In the genomic region with DNA sequence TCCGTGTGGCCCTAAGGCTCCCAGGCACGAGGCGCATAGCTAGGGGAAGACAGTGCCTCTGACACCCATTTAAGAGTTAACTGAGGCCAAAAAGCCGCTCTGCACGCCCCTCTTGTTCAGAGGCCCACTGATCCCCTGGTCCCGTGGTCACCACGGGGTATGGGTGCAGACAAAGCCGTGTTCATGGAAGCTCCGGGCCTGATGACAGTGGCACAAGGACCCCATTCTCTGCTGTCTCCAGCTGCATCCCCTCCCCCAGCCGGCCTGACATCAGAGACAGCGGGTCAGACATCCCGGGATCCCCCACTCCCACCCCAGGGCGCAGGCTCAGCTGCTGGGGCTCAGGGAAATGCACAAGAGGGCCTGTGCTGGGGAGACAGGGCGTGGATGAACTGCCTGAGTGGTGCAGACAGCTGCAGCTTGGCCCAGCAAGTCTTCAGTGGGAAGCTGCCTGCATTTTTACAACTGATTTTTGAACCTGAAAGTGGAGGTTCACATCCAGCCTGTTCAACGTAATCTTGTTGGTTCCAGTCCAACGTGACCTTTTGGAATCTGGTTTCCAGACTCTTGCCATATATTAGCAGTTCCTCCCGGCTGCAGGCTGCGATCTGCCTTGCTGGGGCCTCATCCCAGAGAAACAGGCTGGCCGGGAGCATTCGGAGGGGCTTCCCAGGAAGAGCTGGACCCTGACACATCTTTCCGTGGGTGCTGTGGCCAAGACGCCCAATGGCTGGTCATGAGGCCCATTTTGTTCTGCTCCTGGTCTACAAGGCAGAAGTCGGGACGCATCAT, we compare ENCODE assay signal across 1 cellular context.
TF ChIP-seq lines count a peak whose summit lies in the region.

No MANE protein-coding gene starts in this region.

TF ChIP-seq in GM23338, 12 proteins besides CTCF, POLR2A, EP300 and RAD21 (continued from another document):
- TF ChIP-seq, protein P1, sequence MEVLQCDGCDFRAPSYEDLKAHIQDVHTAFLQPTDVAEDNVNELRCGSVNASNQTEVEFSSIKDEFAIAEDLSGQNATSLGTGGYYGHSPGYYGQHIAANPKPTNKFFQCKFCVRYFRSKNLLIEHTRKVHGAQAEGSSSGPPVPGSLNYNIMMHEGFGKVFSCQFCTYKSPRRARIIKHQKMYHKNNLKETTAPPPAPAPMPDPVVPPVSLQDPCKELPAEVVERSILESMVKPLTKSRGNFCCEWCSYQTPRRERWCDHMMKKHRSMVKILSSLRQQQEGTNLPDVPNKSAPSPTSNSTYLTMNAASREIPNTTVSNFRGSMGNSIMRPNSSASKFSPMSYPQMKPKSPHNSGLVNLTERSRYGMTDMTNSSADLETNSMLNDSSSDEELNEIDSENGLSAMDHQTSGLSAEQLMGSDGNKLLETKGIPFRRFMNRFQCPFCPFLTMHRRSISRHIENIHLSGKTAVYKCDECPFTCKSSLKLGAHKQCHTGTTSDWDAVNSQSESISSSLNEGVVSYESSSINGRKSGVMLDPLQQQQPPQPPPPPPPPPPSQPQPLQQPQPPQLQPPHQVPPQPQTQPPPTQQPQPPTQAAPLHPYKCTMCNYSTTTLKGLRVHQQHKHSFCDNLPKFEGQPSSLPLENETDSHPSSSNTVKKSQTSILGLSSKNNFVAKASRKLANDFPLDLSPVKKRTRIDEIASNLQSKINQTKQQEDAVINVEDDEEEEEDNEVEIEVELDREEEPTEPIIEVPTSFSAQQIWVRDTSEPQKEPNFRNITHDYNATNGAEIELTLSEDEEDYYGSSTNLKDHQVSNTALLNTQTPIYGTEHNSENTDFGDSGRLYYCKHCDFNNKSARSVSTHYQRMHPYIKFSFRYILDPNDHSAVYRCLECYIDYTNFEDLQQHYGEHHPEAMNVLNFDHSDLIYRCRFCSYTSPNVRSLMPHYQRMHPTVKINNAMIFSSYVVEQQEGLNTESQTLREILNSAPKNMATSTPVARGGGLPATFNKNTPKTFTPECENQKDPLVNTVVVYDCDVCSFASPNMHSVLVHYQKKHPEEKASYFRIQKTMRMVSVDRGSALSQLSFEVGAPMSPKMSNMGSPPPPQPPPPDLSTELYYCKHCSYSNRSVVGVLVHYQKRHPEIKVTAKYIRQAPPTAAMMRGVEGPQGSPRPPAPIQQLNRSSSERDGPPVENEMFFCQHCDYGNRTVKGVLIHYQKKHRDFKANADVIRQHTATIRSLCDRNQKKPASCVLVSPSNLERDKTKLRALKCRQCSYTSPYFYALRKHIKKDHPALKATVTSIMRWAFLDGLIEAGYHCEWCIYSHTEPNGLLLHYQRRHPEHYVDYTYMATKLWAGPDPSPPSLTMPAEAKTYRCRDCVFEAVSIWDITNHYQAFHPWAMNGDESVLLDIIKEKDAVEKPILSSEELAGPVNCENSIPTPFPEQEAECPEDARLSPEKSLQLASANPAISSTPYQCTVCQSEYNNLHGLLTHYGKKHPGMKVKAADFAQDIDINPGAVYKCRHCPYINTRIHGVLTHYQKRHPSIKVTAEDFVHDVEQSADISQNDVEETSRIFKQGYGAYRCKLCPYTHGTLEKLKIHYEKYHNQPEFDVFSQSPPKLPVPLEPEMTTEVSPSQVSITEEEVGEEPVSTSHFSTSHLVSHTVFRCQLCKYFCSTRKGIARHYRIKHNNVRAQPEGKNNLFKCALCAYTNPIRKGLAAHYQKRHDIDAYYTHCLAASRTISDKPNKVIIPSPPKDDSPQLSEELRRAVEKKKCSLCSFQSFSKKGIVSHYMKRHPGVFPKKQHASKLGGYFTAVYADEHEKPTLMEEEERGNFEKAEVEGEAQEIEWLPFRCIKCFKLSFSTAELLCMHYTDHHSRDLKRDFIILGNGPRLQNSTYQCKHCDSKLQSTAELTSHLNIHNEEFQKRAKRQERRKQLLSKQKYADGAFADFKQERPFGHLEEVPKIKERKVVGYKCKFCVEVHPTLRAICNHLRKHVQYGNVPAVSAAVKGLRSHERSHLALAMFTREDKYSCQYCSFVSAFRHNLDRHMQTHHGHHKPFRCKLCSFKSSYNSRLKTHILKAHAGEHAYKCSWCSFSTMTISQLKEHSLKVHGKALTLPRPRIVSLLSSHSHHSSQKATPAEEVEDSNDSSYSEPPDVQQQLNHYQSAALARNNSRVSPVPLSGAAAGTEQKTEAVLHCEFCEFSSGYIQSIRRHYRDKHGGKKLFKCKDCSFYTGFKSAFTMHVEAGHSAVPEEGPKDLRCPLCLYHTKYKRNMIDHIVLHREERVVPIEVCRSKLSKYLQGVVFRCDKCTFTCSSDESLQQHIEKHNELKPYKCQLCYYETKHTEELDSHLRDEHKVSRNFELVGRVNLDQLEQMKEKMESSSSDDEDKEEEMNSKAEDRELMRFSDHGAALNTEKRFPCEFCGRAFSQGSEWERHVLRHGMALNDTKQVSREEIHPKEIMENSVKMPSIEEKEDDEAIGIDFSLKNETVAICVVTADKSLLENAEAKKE (CRISPR knock-in tag; IDR thresholded peaks at IDR 0.05): no peak
- TF ChIP-seq CREB1 (CRISPR knock-in tag; IDR thresholded peaks at IDR 0.05; ENCODE audit: low read depth) (no peak), EZH2 (IDR thresholded peaks at IDR 0.05; ENCODE audit: low read depth, unreplicated experiment) (no peak), STAT1 (IDR thresholded peaks at IDR 0.05; ENCODE audit: unreplicated experiment) (no peak)
- TF ChIP-seq, protein P2, sequence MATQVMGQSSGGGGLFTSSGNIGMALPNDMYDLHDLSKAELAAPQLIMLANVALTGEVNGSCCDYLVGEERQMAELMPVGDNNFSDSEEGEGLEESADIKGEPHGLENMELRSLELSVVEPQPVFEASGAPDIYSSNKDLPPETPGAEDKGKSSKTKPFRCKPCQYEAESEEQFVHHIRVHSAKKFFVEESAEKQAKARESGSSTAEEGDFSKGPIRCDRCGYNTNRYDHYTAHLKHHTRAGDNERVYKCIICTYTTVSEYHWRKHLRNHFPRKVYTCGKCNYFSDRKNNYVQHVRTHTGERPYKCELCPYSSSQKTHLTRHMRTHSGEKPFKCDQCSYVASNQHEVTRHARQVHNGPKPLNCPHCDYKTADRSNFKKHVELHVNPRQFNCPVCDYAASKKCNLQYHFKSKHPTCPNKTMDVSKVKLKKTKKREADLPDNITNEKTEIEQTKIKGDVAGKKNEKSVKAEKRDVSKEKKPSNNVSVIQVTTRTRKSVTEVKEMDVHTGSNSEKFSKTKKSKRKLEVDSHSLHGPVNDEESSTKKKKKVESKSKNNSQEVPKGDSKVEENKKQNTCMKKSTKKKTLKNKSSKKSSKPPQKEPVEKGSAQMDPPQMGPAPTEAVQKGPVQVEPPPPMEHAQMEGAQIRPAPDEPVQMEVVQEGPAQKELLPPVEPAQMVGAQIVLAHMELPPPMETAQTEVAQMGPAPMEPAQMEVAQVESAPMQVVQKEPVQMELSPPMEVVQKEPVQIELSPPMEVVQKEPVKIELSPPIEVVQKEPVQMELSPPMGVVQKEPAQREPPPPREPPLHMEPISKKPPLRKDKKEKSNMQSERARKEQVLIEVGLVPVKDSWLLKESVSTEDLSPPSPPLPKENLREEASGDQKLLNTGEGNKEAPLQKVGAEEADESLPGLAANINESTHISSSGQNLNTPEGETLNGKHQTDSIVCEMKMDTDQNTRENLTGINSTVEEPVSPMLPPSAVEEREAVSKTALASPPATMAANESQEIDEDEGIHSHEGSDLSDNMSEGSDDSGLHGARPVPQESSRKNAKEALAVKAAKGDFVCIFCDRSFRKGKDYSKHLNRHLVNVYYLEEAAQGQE (IDR thresholded peaks at IDR 0.05; ENCODE audit: unreplicated experiment): no peak
